ENCODE assay signal across 1 cellular context in the genomic region with DNA sequence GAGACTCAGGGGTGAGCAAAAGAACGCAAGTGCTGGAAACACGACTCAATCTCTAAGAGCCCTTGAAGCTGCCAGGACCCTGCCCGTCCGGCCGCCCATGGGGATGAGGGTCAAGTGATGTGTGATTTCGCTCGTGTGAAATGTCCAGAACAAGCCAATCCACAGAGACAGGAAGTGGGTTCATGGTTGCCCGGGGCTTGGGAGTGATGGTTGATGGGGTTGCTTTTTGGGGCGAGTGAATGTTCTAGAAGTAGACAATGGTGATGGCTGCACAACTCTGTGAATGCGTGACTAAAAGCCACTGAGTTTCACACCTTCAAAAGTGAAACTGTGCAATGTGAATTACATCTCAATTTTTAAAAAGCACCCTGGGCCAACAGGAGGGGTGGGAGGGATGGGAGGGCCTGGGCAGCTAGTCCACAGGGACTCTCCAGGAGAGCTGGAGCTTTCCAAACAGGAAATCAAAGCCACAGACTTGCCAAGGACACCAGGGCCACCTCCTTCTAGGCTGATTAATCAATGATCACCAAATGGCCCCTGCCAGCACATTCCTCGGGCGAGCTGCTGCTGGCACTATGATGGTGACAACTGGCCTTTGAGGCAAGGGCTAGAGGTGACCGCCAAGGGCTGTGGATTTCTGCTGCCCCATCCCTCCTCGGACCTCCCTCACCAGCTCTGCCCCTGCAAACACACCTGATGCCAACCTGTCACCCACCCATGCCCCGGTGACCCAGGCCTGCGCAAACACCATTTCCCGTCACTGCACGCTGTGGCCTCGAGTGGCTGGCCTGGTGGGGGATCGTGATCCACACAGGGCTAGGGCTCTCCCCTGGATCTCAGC.
TF ChIP-seq lines count a peak whose summit lies in the region.

No MANE protein-coding gene starts in this region.

TF ChIP-seq in HEK293T, 16 proteins besides CTCF, POLR2A, EP300 and RAD21 (continued from another document):
- TF ChIP-seq PKNOX1 (IDR thresholded peaks at IDR 0.05) (no peak), NFRKB (IDR thresholded peaks at IDR 0.05) (no peak)
